Comparison of ENCODE assay signal across 8 cellular contexts in the genomic region with DNA sequence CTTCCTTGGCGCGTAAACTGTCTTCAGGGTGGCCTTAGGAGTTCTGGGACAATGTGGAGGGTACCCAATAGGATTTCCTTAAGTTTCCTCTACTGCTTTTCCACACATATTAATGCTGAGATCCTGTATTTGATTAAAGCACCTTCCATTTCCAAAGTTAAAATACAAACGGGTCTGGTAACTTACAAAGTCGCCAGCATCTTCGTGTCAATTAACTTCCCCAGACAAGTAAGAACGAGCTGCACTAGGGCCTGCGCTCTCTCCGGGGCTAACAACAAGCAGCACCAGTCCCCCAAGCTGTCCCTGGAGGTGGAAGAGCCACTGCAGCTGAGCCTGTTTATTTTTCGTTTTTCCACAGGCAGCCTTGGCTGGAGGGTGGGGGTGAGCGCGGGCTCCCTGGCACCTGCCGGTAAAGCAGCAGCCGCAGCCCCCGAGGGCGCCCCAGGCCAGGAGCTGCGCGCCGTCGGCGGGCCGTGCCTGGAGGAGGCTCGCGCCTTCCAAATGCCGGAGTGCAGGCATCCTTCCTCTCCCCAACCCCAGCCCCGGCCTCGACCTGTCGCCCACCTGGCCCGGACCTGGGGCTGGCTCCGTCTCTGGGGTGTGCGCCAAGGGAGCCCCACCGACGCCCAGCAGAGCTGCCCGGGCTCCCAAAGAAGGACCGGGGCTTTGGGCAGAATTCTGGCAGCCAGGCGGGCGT.
DNase-seq lines count a peak whose midpoint lies in the region; ATAC-seq and TF ChIP-seq lines count a peak whose summit lies in the region.

No MANE protein-coding gene starts in this region.

- H3K4me1 ChIP-seq in OCI-LY7 (ENCODE audit: insufficient read depth, low read length, poor library complexity, severe bottlenecking) (peaks cover 43% of the 10 kb centered on the region), iPS DF 6.9 (ENCODE audit: control insufficient read depth, insufficient read depth, low read length) (no peaks in the 10 kb centered on the region; the same call in none of the 2 replicates)

- no peaks in the 10 kb centered on the region for H4K20me1 ChIP-seq in OCI-LY7 (ENCODE audit: insufficient read depth, low read length)

- H2AFZ ChIP-seq in OCI-LY7 (ENCODE audit: low read length): peak overlapping the region; percentile 68; the same call in 1 of the 2 replicates

- H3K4me1 Mint-ChIP-seq in stimulated activated naive CD8-positive, alpha-beta T cell treated with anti-CD3 and anti-CD28 coated beads, Interleukin-15, amount 100 ng/mL, for 72 hours: peaks cover 18% of the 10 kb centered on the region

- no TSS peak for BruUV-seq in OCI-LY7 (replicated peaks; lab: Mats Ljungman, UMichigan)

- peaks cover 18% of the 10 kb centered on the region for H3K27me3 ChIP-seq in iPS DF 6.9 (ENCODE audit: control insufficient read depth, insufficient read depth, low read length)

- peak overlapping the region; percentile 59 for H3K4me2 ChIP-seq in OCI-LY7 (ENCODE audit: low read length)

- H3K9me3 Mint-ChIP-seq in stimulated activated naive CD8-positive, alpha-beta T cell treated with anti-CD3 and anti-CD28 coated beads, Interleukin-15, amount 100 ng/mL, for 72 hours: no peaks in the 10 kb centered on the region

- H3K79me2 ChIP-seq in OCI-LY7 (ENCODE audit: insufficient read depth, low read depth, low read length): no peaks in the 10 kb centered on the region

- no peaks in the 10 kb centered on the region for H3K9me2 ChIP-seq in OCI-LY7 (ENCODE audit: insufficient read depth, low read length)

- H3K4me3 ChIP-seq in OCI-LY7 (ENCODE audit: low read depth, low read length, poor library complexity, severe bottlenecking) (peak overlapping the region; percentile 60), iPS DF 6.9 (ENCODE audit: low read length) (peak overlapping the region; percentile 65; the same call in 1 of the 2 replicates)

- H3K9me3 ChIP-seq in OCI-LY7 (ENCODE audit: low read length): no peaks in the 10 kb centered on the region
- no peaks in the 10 kb centered on the region for H3K9me3 ChIP-seq in iPS DF 6.9 (ENCODE audit: control insufficient read depth, insufficient read depth, low read length)

- intact Hi-C loops in OCI-LY7 (cut with micrococcal nuclease; ENCODE audit: unreplicated experiment): no loop called here

- DNase-seq in NCI-H2029 treated with DMSO at 0.1 percent for 48 hours (lab: John Stamatoyannopoulos, UW): peak; percentile 22
- no peak for DNase-seq in NCI-H2029 (lab: John Stamatoyannopoulos, UW)
- peak; percentile 34 for DNase-seq in OCI-LY7 (ENCODE audit: low spot score)
- DNase-seq in iPS DF 6.9 (ENCODE audit: low read depth, low spot score): no peak
- DNase-seq in stimulated activated naive CD8-positive, alpha-beta T cell treated with anti-CD3 and anti-CD28 coated beads, Interleukin-15, amount 100 ng/mL, for 72 hours: no peak
- DNase-seq in HuH-7.5 (ENCODE audit: low spot score): no peak
- no peak for DNase-seq in activated CD8-positive, alpha-beta memory T cell treated with anti-CD3 and anti-CD28 coated beads for 24 hours

- H3K27ac ChIP-seq in OCI-LY7 (ENCODE audit: low read depth, low read length, poor library complexity, severe bottlenecking) (no peak overlapping the region), iPS DF 6.9 (ENCODE audit: low read length) (no peak overlapping the region)

- H3K27me3 Mint-ChIP-seq in stimulated activated naive CD8-positive, alpha-beta T cell treated with anti-CD3 and anti-CD28 coated beads, Interleukin-15, amount 100 ng/mL, for 72 hours: peaks cover 65% of the 10 kb centered on the region

- no peak for TF ChIP-seq CTCF in OCI-LY7 (conservative IDR thresholded peaks at IDR 0.05; ENCODE audit: low read length)

- peak; percentile 27 for ATAC-seq in HG02571 (IDR thresholded peaks at IDR 0.05; ENCODE audit: unreplicated experiment)
- peak; percentile 45 for ATAC-seq in stimulated activated naive CD8-positive, alpha-beta T cell treated with anti-CD3 and anti-CD28 coated beads, Interleukin-15, amount 100 ng/mL, for 72 hours

- WGBS in iPS DF 6.9 (ENCODE audit: insufficient coverage, insufficient read length): no CpG with 5 or more reads among the region's 36 CpGs

- CTCF ChIA-PET in OCI-LY7 (lab: Charles Lee; ENCODE audit: unreplicated experiment): interaction anchor here (5.1 kb wide), 1 partner anchor 55 kb away, joined by 30 read pairs; no protein-coding TSS in a partner anchor

- POLR2A ChIA-PET in OCI-LY7 (lab: Charles Lee): interaction anchor here (0.7 to 3.7 kb wide), 4 partner anchors 14 to 141 kb away, joined by 3 to 18 read pairs (median 5); no protein-coding TSS in a partner anchor

- H3K4me3 Mint-ChIP-seq in stimulated activated naive CD8-positive, alpha-beta T cell treated with anti-CD3 and anti-CD28 coated beads, Interleukin-15, amount 100 ng/mL, for 72 hours: peak overlapping the region; percentile 34 to 38

- H3K27ac Mint-ChIP-seq in stimulated activated naive CD8-positive, alpha-beta T cell treated with anti-CD3 and anti-CD28 coated beads, Interleukin-15, amount 100 ng/mL, for 72 hours: no peak overlapping the region

- H3K36me3 ChIP-seq in OCI-LY7 (ENCODE audit: insufficient read depth, low read length): no peaks in the 10 kb centered on the region
- H3K36me3 ChIP-seq in iPS DF 6.9 (ENCODE audit: control insufficient read depth, insufficient read depth, low read length): no peaks in the 10 kb centered on the region

Comparison
In these comparisons a context has a peak if more than half of its experiments do, and no peak if none do; other contexts are left out.
1. DNase-seq: peak in NCI-H2029 treated with DMSO at 0.1 percent for 48 hours (single experiment) and OCI-LY7 (single experiment); none in NCI-H2029 (single experiment), iPS DF 6.9 (single experiment), stimulated activated naive CD8-positive, alpha-beta T cell treated with anti-CD3 and anti-CD28 coated beads, Interleukin-15, amount 100 ng/mL, for 72 hours (0 of 2), HuH-7.5 (single experiment) and activated CD8-positive, alpha-beta memory T cell treated with anti-CD3 and anti-CD28 coated beads for 24 hours (single experiment).